Comparison of ENCODE assay signal across 11 cellular contexts in genomic region chr3:157103860-157104259, GRCh38. TPM values are rescaled to one million over a fixed set of nuclear protein-coding genes. Genes with fewer than 3 reads are reported as not detected.
DNase-seq lines count a peak whose midpoint lies in the region; ATAC-seq lines count a peak whose summit lies in the region.
"Had no signal": no experiment of that assay in that cellular context is flagged by ENCODE, and none has a peak within 500 bp of the region (broad histone marks: within the 10 kb centered on the region; RNA-seq: fewer than 3 reads in every experiment).

No MANE protein-coding gene starts in this region.

- DNase-seq in activated CD4-positive, alpha-beta T cell treated with anti-CD3 and anti-CD28 coated beads, Interleukin-2, amount 10 ng/mL, durations not matched to agents 7 days and 5 days, result no peak
- DNase-seq in activated CD4-positive, alpha-beta T cell treated with anti-CD3 and anti-CD28 coated beads, Interleukin-2, amount 50 U/mL, for 48 hours, result no peak
- no peak for DNase-seq in activated CD8-positive, alpha-beta T cell treated with anti-CD3 and anti-CD28 coated beads, Interleukin-2, amount 10 ng/mL, durations not matched to agents 7 days and 5 days
- DNase-seq in stimulated activated effector memory CD8-positive, alpha-beta T cell treated with anti-CD3 and anti-CD28 coated beads, Interleukin-12 subunit alpha, Interleukin-12 subunit beta, amount 100 ng/mL, for 72 hours (ENCODE audit: low spot score in 2 of 2), result no peak
- DNase-seq in NCI-H69 (lab: John Stamatoyannopoulos, UW) (no peak), SKM-1 (lab: John Stamatoyannopoulos, UW; ENCODE audit: unreplicated experiment) (no peak)
- DNase-seq: DMS153; stimulated activated CD4-positive, alpha-beta T cell treated with anti-CD3 and anti-CD28 coated beads, Interleukin-4, amount 100 ng/mL, for 24 hours had no signal

- no peak overlapping the region for H3K4me3 Mint-ChIP-seq in activated CD4-positive, alpha-beta T cell treated with anti-CD3 and anti-CD28 coated beads, Interleukin-2, amount 10 ng/mL, durations not matched to agents 7 days and 5 days
- no peak overlapping the region for H3K4me3 Mint-ChIP-seq in activated CD8-positive, alpha-beta T cell treated with anti-CD3 and anti-CD28 coated beads, Interleukin-2, amount 10 ng/mL, durations not matched to agents 7 days and 5 days
- H3K4me3 Mint-ChIP-seq in stimulated activated effector memory CD8-positive, alpha-beta T cell treated with anti-CD3 and anti-CD28 coated beads, Interleukin-12 subunit alpha, Interleukin-12 subunit beta, amount 100 ng/mL, for 72 hours, result peak overlapping the region; percentile 22

- H3K4me1 Mint-ChIP-seq in activated CD4-positive, alpha-beta T cell treated with anti-CD3 and anti-CD28 coated beads, Interleukin-2, amount 10 ng/mL, durations not matched to agents 7 days and 5 days, result peaks cover 44% of the 10 kb centered on the region
- H3K4me1 Mint-ChIP-seq in activated CD8-positive, alpha-beta T cell treated with anti-CD3 and anti-CD28 coated beads, Interleukin-2, amount 10 ng/mL, durations not matched to agents 7 days and 5 days (ENCODE audit: low read depth), result peaks cover 28% of the 10 kb centered on the region
- H3K4me1 Mint-ChIP-seq in stimulated activated effector memory CD8-positive, alpha-beta T cell treated with anti-CD3 and anti-CD28 coated beads, Interleukin-12 subunit alpha, Interleukin-12 subunit beta, amount 100 ng/mL, for 72 hours, result peaks cover 50% of the 10 kb centered on the region

- peaks cover 3% of the 10 kb centered on the region for H3K36me3 Mint-ChIP-seq in activated CD4-positive, alpha-beta T cell treated with anti-CD3 and anti-CD28 coated beads, Interleukin-2, amount 10 ng/mL, durations not matched to agents 7 days and 5 days (ENCODE audit: low read depth)
- H3K36me3 Mint-ChIP-seq in activated CD8-positive, alpha-beta T cell treated with anti-CD3 and anti-CD28 coated beads, Interleukin-2, amount 10 ng/mL, durations not matched to agents 7 days and 5 days (ENCODE audit: low read depth), result peaks cover 1% of the 10 kb centered on the region
- no peaks in the 10 kb centered on the region for H3K36me3 Mint-ChIP-seq in stimulated activated effector memory CD8-positive, alpha-beta T cell treated with anti-CD3 and anti-CD28 coated beads, Interleukin-12 subunit alpha, Interleukin-12 subunit beta, amount 100 ng/mL, for 72 hours

- POLR2A ChIA-PET in activated CD4-positive, alpha-beta T cell treated with anti-CD3 and anti-CD28 coated beads, Interleukin-2, amount 10 ng/mL, durations not matched to agents 7 days and 5 days (lab: Charles Lee), result interaction anchor here (0.7 kb wide), 1 partner anchor 15 kb away, joined by 3 read pairs; no protein-coding TSS in a partner anchor
- POLR2A ChIA-PET in activated CD8-positive, alpha-beta T cell treated with anti-CD3 and anti-CD28 coated beads, Interleukin-2, amount 10 ng/mL, durations not matched to agents 7 days and 5 days (lab: Charles Lee), result interaction anchor here (1.6 kb wide), 1 partner anchor 15 kb away, joined by 5 read pairs; no protein-coding TSS in a partner anchor

- H3K9me3 Mint-ChIP-seq in activated CD4-positive, alpha-beta T cell treated with anti-CD3 and anti-CD28 coated beads, Interleukin-2, amount 10 ng/mL, durations not matched to agents 7 days and 5 days, result no peaks in the 10 kb centered on the region
- no peaks in the 10 kb centered on the region for H3K9me3 Mint-ChIP-seq in activated CD8-positive, alpha-beta T cell treated with anti-CD3 and anti-CD28 coated beads, Interleukin-2, amount 10 ng/mL, durations not matched to agents 7 days and 5 days (ENCODE audit: insufficient read depth)
- no peaks in the 10 kb centered on the region for H3K9me3 Mint-ChIP-seq in stimulated activated effector memory CD8-positive, alpha-beta T cell treated with anti-CD3 and anti-CD28 coated beads, Interleukin-12 subunit alpha, Interleukin-12 subunit beta, amount 100 ng/mL, for 72 hours

- CTCF ChIA-PET in activated CD4-positive, alpha-beta T cell treated with anti-CD3 and anti-CD28 coated beads, Interleukin-2, amount 10 ng/mL, durations not matched to agents 7 days and 5 days (lab: Charles Lee), result interaction anchor here (0.7 to 2.1 kb wide), 9 partner anchors 10 to 70 kb away, joined by 3 to 15 read pairs (median 4); no protein-coding TSS in a partner anchor
- CTCF ChIA-PET in activated CD8-positive, alpha-beta T cell treated with anti-CD3 and anti-CD28 coated beads, Interleukin-2, amount 10 ng/mL, durations not matched to agents 7 days and 5 days (lab: Charles Lee), result interaction anchor here (0.7 to 13.3 kb wide), 7 partner anchors 12 to 33 kb away, joined by 3 to 78 read pairs (median 3); no protein-coding TSS in a partner anchor

- no peaks in the 10 kb centered on the region for H3K27me3 Mint-ChIP-seq in activated CD4-positive, alpha-beta T cell treated with anti-CD3 and anti-CD28 coated beads, Interleukin-2, amount 10 ng/mL, durations not matched to agents 7 days and 5 days
- no peaks in the 10 kb centered on the region for H3K27me3 Mint-ChIP-seq in activated CD8-positive, alpha-beta T cell treated with anti-CD3 and anti-CD28 coated beads, Interleukin-2, amount 10 ng/mL, durations not matched to agents 7 days and 5 days (ENCODE audit: low read depth)

- ATAC-seq in HG02885 (IDR thresholded peaks at IDR 0.05; ENCODE audit: poor library complexity, unreplicated experiment) (peak; percentile 3), HG03565 (IDR thresholded peaks at IDR 0.05; ENCODE audit: unreplicated experiment) (no peak)
- ATAC-seq in activated CD8-positive, alpha-beta T cell treated with anti-CD3 and anti-CD28 coated beads, Interleukin-2, amount 10 ng/mL, durations not matched to agents 7 days and 5 days, result no peak
- no peak for ATAC-seq in stimulated activated effector memory CD8-positive, alpha-beta T cell treated with anti-CD3 and anti-CD28 coated beads, Interleukin-12 subunit alpha, Interleukin-12 subunit beta, amount 100 ng/mL, for 72 hours
- ATAC-seq: Panc1 had no signal

- H3K27ac Mint-ChIP-seq in activated CD4-positive, alpha-beta T cell treated with anti-CD3 and anti-CD28 coated beads, Interleukin-2, amount 10 ng/mL, durations not matched to agents 7 days and 5 days, result peak overlapping the region; percentile 84
- peak overlapping the region; percentile 52 for H3K27ac Mint-ChIP-seq in activated CD8-positive, alpha-beta T cell treated with anti-CD3 and anti-CD28 coated beads, Interleukin-2, amount 10 ng/mL, durations not matched to agents 7 days and 5 days
- peak overlapping the region; percentile 58 for H3K27ac Mint-ChIP-seq in stimulated activated effector memory CD8-positive, alpha-beta T cell treated with anti-CD3 and anti-CD28 coated beads, Interleukin-12 subunit alpha, Interleukin-12 subunit beta, amount 100 ng/mL, for 72 hours

RNA-seq across cellular contexts. Expression of gene CCNL1, which starts 56.1 kb away (rescaled TPM):
- total RNA-seq in activated CD4-positive, alpha-beta T cell treated with anti-CD3 and anti-CD28 coated beads, Interleukin-2, amount 10 ng/mL, durations not matched to agents 7 days and 5 days, result 100 to 1,000 TPM; 220 to 258 TPM
- 100 to 1,000 TPM; 257 TPM for total RNA-seq in activated CD8-positive, alpha-beta T cell treated with anti-CD3 and anti-CD28 coated beads, Interleukin-2, amount 10 ng/mL, durations not matched to agents 7 days and 5 days
